9 cellular contexts compared by ENCODE assay signal in the genomic region with DNA sequence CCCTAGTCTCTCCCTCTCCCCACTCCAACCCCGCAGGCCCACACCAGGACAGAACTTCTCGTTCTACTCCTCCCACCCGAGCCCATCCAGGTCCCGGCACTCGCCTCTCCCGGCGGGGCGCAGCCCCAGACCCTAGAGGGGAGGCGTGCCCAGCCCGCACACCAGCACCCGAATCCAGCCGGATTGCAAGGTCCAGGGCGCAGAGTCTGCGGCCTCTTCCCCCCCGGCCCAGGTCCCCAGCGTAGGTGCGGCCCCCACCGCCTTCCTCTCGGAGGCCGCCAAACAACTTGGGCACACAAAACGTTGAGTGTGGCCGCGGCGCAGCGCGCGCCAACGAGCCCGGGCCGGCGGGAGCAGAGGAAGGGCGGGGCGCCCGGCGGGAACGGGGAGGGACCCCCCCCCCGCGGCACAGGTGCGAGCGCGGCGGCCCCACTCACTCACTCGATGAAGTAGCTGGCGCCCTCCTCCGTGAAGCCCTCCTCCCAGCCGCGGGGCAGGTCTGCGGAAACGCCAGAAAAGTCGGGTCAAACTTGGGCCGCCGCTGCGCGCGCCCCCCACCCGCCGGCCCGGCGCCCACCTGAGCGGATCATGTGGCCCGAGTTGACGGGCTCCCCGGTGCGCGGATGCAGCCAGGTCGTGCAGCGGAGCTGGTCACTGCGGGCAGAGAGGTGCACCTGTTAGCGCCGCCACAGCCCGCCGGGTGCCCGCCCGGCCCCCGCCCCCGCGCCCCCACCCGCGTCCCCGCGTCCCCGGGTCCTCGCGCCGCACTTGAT. TPM values are rescaled to one million over a fixed set of nuclear protein-coding genes. Genes with fewer than 3 reads are reported as not detected.
A peak's percentile ranks its signal among the peaks of the same experiment; 100 is the strongest.
DNase-seq lines count a peak whose midpoint lies in the region; FAIRE-seq and TF ChIP-seq lines count a peak whose summit lies in the region.
"Had no signal": no experiment of that assay in that cellular context is flagged by ENCODE, and none has a peak within 500 bp of the region (broad histone marks: within the 10 kb centered on the region; RNA-seq: fewer than 3 reads in every experiment).

No MANE protein-coding gene starts in this region.

- peaks cover 45% of the 10 kb centered on the region for H3K27me3 ChIP-seq in iPS-20b (ENCODE audit: insufficient read depth, low read length)

- H3K4me1 ChIP-seq in iPS-20b (ENCODE audit: insufficient read depth, low read length): 0 out of 2 replicates have a peak, but pooled peaks cover 11% of the 10 kb centered on the region

- peak overlapping the region; percentile 80; the same call in 1 of the 2 replicates for H3K9ac ChIP-seq in iPS-20b (ENCODE audit: low read depth, low read length)

- H3K27ac ChIP-seq in adipose tissue (ENCODE audit: low read depth, low read length) (peak overlapping the region; percentile 57), iPS-20b (ENCODE audit: low read length) (no peak overlapping the region)

- no peaks in the 10 kb centered on the region for H3K36me3 ChIP-seq in iPS-20b (ENCODE audit: insufficient read depth, low read depth, low read length)

- peak overlapping the region; percentile 60 for H3K4me3 ChIP-seq in GM08714 (ENCODE audit: low read length)
- peak overlapping the region; percentile 89 for H3K4me3 ChIP-seq in iPS-20b (ENCODE audit: low read length)
- H3K4me3 ChIP-seq: K562 had no signal

- in situ Hi-C loops in ACHN (cut with HindIII; ENCODE audit: low pct_ligation_motif_present, low pct_unique_long_range_greater_than_20kb, low sequenced_read_pairs): no loop called here

- no peaks in the 10 kb centered on the region for H3K9me3 ChIP-seq in iPS-20b (ENCODE audit: insufficient read depth, low read depth, low read length)

- peak; percentile 31 for DNase-seq in NCI-H1105 (lab: John Stamatoyannopoulos, UW)
- peak; percentile 10 for DNase-seq in stimulated activated CD4-positive, alpha-beta T cell treated with anti-CD3 and anti-CD28 coated beads, Interleukin-1b, Interleukin-23, amount 100 ng/mL, for 48 hours
- no peak for DNase-seq in NK-92 treated with Interleukin-12 subunit alpha and Interleukin-12 subunit beta, amount 100 ng/mL, for 24 hours (lab: John Stamatoyannopoulos, UW)
- no peak for DNase-seq in D721Med (ENCODE audit: insufficient read length, low spot score)
- no peak for DNase-seq in ACHN

- WGBS in adipose tissue, 3 donors: 0 to 1% (median 1%) methylated on average over 47 to 85 of the region's 85 CpGs

- FAIRE-seq in D721Med (lab: Jason Lieb, UNC): no peak
- FAIRE-seq: K562 had no signal

- TF ChIP-seq CTCF in D721Med (IDR thresholded peaks at IDR 0.05; ENCODE audit: insufficient read depth, missing control alignments): no peak

RNA-seq across cellular contexts. Expression of a gene that starts 0.5 kb away (rescaled TPM):
- 10 to 100 TPM; 11.9 to 18.7 (median 16.2) TPM for polyA plus RNA-seq in adipose tissue

Comparison
In these comparisons a context has a peak if more than half of its experiments do, and no peak if none do; other contexts are left out.
1. DNase-seq: peak in NCI-H1105 (single experiment) and stimulated activated CD4-positive, alpha-beta T cell treated with anti-CD3 and anti-CD28 coated beads, Interleukin-1b, Interleukin-23, amount 100 ng/mL, for 48 hours (single experiment); none in NK-92 treated with Interleukin-12 subunit alpha and Interleukin-12 subunit beta, amount 100 ng/mL, for 24 hours (single experiment), D721Med (single experiment) and ACHN (single experiment).